In genomic region chr12:50313256-50313931, GRCh38 we compare ENCODE assay signal across 13 cellular contexts.
"Had no signal": no experiment of that assay in that cellular context is flagged by ENCODE, and none has a peak within 500 bp of the region (broad histone marks: within the 10 kb centered on the region; RNA-seq: fewer than 3 reads in every experiment).

No MANE protein-coding gene starts in this region.

- ATAC-seq: activated CD4-positive, CD25-positive, alpha-beta regulatory T cell treated with anti-CD3 and anti-CD28 coated beads, Interleukin-2, amount 50 U/mL, for 24 hours; left lung; mucosa of descending colon; naive thymus-derived CD4-positive, alpha-beta T cell; stimulated activated effector memory CD8-positive, alpha-beta T cell treated with anti-CD3 and anti-CD28 coated beads, Interleukin-12 subunit alpha, Interleukin-12 subunit beta, amount 100 ng/mL, for 72 hours had no signal

- H3K4me1 ChIP-seq: left lung had no signal

- H3K27me3 ChIP-seq: left lung had no signal

- H3K27ac Mint-ChIP-seq: activated CD4-positive, alpha-beta memory T cell treated with anti-CD3 and anti-CD28 coated beads for 36 hours; activated naive CD8-positive, alpha-beta T cell; naive thymus-derived CD4-positive, alpha-beta T cell; stimulated activated effector memory CD8-positive, alpha-beta T cell treated with anti-CD3 and anti-CD28 coated beads, Interleukin-12 subunit alpha, Interleukin-12 subunit beta, amount 100 ng/mL, for 72 hours had no signal

- H3K27ac ChIP-seq: left lung, parathyroid adenoma had no signal

- H2AFZ ChIP-seq: parathyroid adenoma had no signal

- H3K36me3 Mint-ChIP-seq: activated CD4-positive, alpha-beta memory T cell treated with anti-CD3 and anti-CD28 coated beads for 36 hours; stimulated activated effector memory CD8-positive, alpha-beta T cell treated with anti-CD3 and anti-CD28 coated beads, Interleukin-12 subunit alpha, Interleukin-12 subunit beta, amount 100 ng/mL, for 72 hours had no signal

- H3K4me1 Mint-ChIP-seq: stimulated activated effector memory CD8-positive, alpha-beta T cell treated with anti-CD3 and anti-CD28 coated beads, Interleukin-12 subunit alpha, Interleukin-12 subunit beta, amount 100 ng/mL, for 72 hours had no signal

- H3K36me3 ChIP-seq: left lung had no signal

- H3K4me3 Mint-ChIP-seq: activated CD4-positive, alpha-beta memory T cell treated with anti-CD3 and anti-CD28 coated beads for 36 hours; activated naive CD8-positive, alpha-beta T cell; brain; naive thymus-derived CD4-positive, alpha-beta T cell; stimulated activated effector memory CD8-positive, alpha-beta T cell treated with anti-CD3 and anti-CD28 coated beads, Interleukin-12 subunit alpha, Interleukin-12 subunit beta, amount 100 ng/mL, for 72 hours had no signal

- H3K27me3 Mint-ChIP-seq: activated CD4-positive, alpha-beta memory T cell treated with anti-CD3 and anti-CD28 coated beads for 36 hours; activated naive CD8-positive, alpha-beta T cell; brain; naive thymus-derived CD4-positive, alpha-beta T cell had no signal

- H3K9ac ChIP-seq: parathyroid adenoma had no signal

- H3K4me3 ChIP-seq: left lung, mucosa of descending colon had no signal

- H3K9me3 ChIP-seq: left lung, mucosa of descending colon had no signal

- DNase-seq: activated CD4-positive, alpha-beta memory T cell treated with anti-CD3 and anti-CD28 coated beads for 36 hours; activated gamma-delta T cell treated with Interleukin-2 at 50 U/mL for 16 hours; effector CD8-positive, alpha-beta T cell; kidney; left lung; mucosa of descending colon; naive thymus-derived CD4-positive, alpha-beta T cell; T-helper 9 cell had no signal

- H3K9me3 Mint-ChIP-seq: activated CD4-positive, alpha-beta memory T cell treated with anti-CD3 and anti-CD28 coated beads for 36 hours; brain; naive thymus-derived CD4-positive, alpha-beta T cell; stimulated activated effector memory CD8-positive, alpha-beta T cell treated with anti-CD3 and anti-CD28 coated beads, Interleukin-12 subunit alpha, Interleukin-12 subunit beta, amount 100 ng/mL, for 72 hours had no signal
